ENCODE assay signal across 7 cellular contexts in genomic region chr1:109499661-109500536, GRCh38. TPM values are rescaled to one million over a fixed set of nuclear protein-coding genes. Genes with fewer than 3 reads are reported as not detected.
DNase-seq lines count a peak whose midpoint lies in the region; ATAC-seq, FAIRE-seq and TF ChIP-seq lines count a peak whose summit lies in the region.
"Had no signal": no experiment of that assay in that cellular context is flagged by ENCODE, and none has a peak within 500 bp of the region (broad histone marks: within the 10 kb centered on the region; RNA-seq: fewer than 3 reads in every experiment).

No MANE protein-coding gene starts in this region.

- WGBS in K562 (ENCODE audit: insufficient coverage, low coverage, missing lambda C conversion rate) = 70% methylated on average over 4 of the region's 4 CpGs

- TF ChIP-seq RAD21 in K562 (CRISPR knock-in tag; conservative IDR thresholded peaks at IDR 0.05 in 1 of 2, IDR thresholded peaks at IDR 0.05 in 1 of 2) = peak; percentile 48 to 59

- no TSS peak for BruUV-seq in K562 (replicated peaks; lab: Mats Ljungman, UMichigan)

- TF ChIP-seq EP300 in K562 (IDR thresholded peaks at IDR 0.05; ENCODE audit: low read length) = no peak

- peak overlapping the region; percentile 32 for H3K4me3 Mint-ChIP-seq in nephron progenitor cell

- H3K4me3 ChIP-seq in OCI-LY3 (ENCODE audit: low read length) (no peak overlapping the region), K562 (no peak overlapping the region)

- peaks cover 62% of the 10 kb centered on the region for H3K4me1 Mint-ChIP-seq in nephron progenitor cell

- H3K4me2 ChIP-seq in OCI-LY3 (ENCODE audit: low read length) (no peak overlapping the region), K562 (ENCODE audit: insufficient read depth, low read length) (no peak overlapping the region)

- no peak overlapping the region for H3K9ac ChIP-seq in OCI-LY3 (ENCODE audit: low read length)
- H3K9ac ChIP-seq in K562 (ENCODE audit: insufficient read depth in 1 of 2, low read depth in 2 of 2, low read length in 2 of 2) = no peak overlapping the region

- H3K27me3 ChIP-seq in OCI-LY3 (ENCODE audit: low read depth, low read length) = no peaks in the 10 kb centered on the region
- H3K27me3 ChIP-seq in K562 (ENCODE audit: control insufficient read depth in 2 of 2, insufficient read depth in 2 of 2, low read length in 2 of 2) = no peaks in the 10 kb centered on the region

- peak; percentile 68 for FAIRE-seq in K562 (lab: Jason Lieb, UNC)

- H3K27ac ChIP-seq in OCI-LY3 (ENCODE audit: low read length) = no peak overlapping the region
- no peak overlapping the region for H3K27ac ChIP-seq in K562 (ENCODE audit: extremely low read depth, low read depth, low read length)

- H3K9me3 ChIP-seq in OCI-LY3 (ENCODE audit: insufficient read depth, low read length) (no peaks in the 10 kb centered on the region), K562 (replicated peaks; ENCODE audit: control insufficient read depth, insufficient read depth, low read depth, low read length) (no peaks in the 10 kb centered on the region)

- in situ Hi-C loops in K562 (cut with MboI) = loop anchor here (5.0 kb wide), 1 partner anchor 32 kb away; no protein-coding TSS in a partner anchor

- no peak for TF ChIP-seq POLR2A in K562 (conservative IDR thresholded peaks at IDR 0.05)

- H3K4me1 ChIP-seq in OCI-LY3 (ENCODE audit: low read length) (peaks cover 3% of the 10 kb centered on the region), K562 (replicated peaks in 1 of 2; ENCODE audit: control insufficient read depth in 2 of 2, insufficient read depth in 2 of 2, low read length in 2 of 2) (peaks cover 16 to 35% of the 10 kb centered on the region in 2 experiments)

- H3K9me3 Mint-ChIP-seq in nephron progenitor cell = no peaks in the 10 kb centered on the region

- peaks cover 7% of the 10 kb centered on the region for H3K36me3 Mint-ChIP-seq in nephron progenitor cell (ENCODE audit: low read depth)

- intact Hi-C loops in K562 (cut with micrococcal nuclease) = loop anchor here (1.0 kb wide), 1 partner anchor 32 kb away; no protein-coding TSS in a partner anchor

- TF ChIP-seq CTCF in OCI-LY3 (IDR thresholded peaks at IDR 0.05; ENCODE audit: low read depth, low read length) (peak; percentile 51), K562 (IDR thresholded peaks at IDR 0.05 in 2 of 3, conservative IDR thresholded peaks at IDR 0.05 in 1 of 3; ENCODE audit: insufficient read depth in 2 of 3, low read depth in 1 of 3, low read length in 3 of 3) (peak; percentile 72 to 86 (median 75)), nephron progenitor cell (IDR thresholded peaks at IDR 0.05) (peak; percentile 30)

- no peaks in the 10 kb centered on the region for H3K27me3 Mint-ChIP-seq in nephron progenitor cell (ENCODE audit: low read depth, poor library complexity)

- no peaks in the 10 kb centered on the region for H3K9me1 ChIP-seq in K562 (ENCODE audit: control insufficient read depth, insufficient read depth, low read length)

- CTCF ChIA-PET in K562 (lab: Yijun Ruan, JAX; ENCODE audit: low intra/inter-chr PET ratio) = interaction anchor here (0.9 to 6.4 kb wide), 2 partner anchors 31 to 35 kb away, joined by 5 to 84 read pairs; no protein-coding TSS in a partner anchor

- peaks cover 7% of the 10 kb centered on the region; the same call in 1 of the 2 replicates for H3K79me2 ChIP-seq in OCI-LY3 (ENCODE audit: low read length)
- H3K79me2 ChIP-seq in K562 (ENCODE audit: control insufficient read depth, insufficient read depth, low read length) = no peaks in the 10 kb centered on the region

- peak; percentile 79 for ATAC-seq in K562
- ATAC-seq in GM18511 (IDR thresholded peaks at IDR 0.05; ENCODE audit: unreplicated experiment) = no peak

- H3K27ac Mint-ChIP-seq in nephron progenitor cell = no peak overlapping the region

- POLR2A ChIA-PET in K562 (lab: Yijun Ruan, JAX) = interaction anchor here (0.7 to 3.1 kb wide), 4 partner anchors 8 to 35 kb away, joined by 4 to 17 read pairs (median 8); partner anchors contain the start of gene AMIGO1

- H3K36me3 ChIP-seq in OCI-LY3 (replicated peaks; ENCODE audit: low read depth, low read length) (peaks cover 8% of the 10 kb centered on the region), K562 (ENCODE audit: control insufficient read depth, insufficient read depth, low read length) (peaks cover 26% of the 10 kb centered on the region; the same call in 2 of the 3 replicates)

- no peak overlapping the region for H2AFZ ChIP-seq in OCI-LY3 (ENCODE audit: low read depth, low read length)
- no peak overlapping the region for H2AFZ ChIP-seq in K562 (ENCODE audit: low read depth, low read length)

- DNase-seq in GM03348 (ENCODE audit: low spot score) = peak; percentile 34
- DNase-seq in K562 (ENCODE audit: extremely low read depth in 1 of 4, low spot score in 3 of 4) = peak; percentile 54 to 81 (median 66)
- DNase-seq in nephron progenitor cell = no peak
- DNase-seq in NCI-H446 (lab: John Stamatoyannopoulos, UW) = no peak

- H4K20me1 ChIP-seq in OCI-LY3 (ENCODE audit: insufficient read depth, low read length) (no peaks in the 10 kb centered on the region), K562 (replicated peaks; ENCODE audit: control insufficient read depth, insufficient read depth, low read length) (no peaks in the 10 kb centered on the region; the same call in 1 of the 2 replicates)

RNA-seq across cellular contexts. Expression of gene CYB561D1, which starts 6.0 kb away (rescaled TPM):
- total RNA-seq in K562 (2011; cell fraction: chromatin; rRNA removed; ENCODE audit: low replicate concordance) = 10.5 and 21.1 TPM in 2 replicates
- 13.8 and 15.2 TPM in 2 replicates for total RNA-seq in K562 (2011; cell fraction: nucleolus; rRNA removed)
- total RNA-seq in K562 (2011; cell fraction: nucleoplasm; rRNA removed) = 15.0 and 15.6 TPM in 2 replicates
- total RNA-seq in K562 (2014; rRNA removed) = 1.8 and 2.6 TPM in 2 replicates
- total RNA-seq in K562 (2014; rRNA removed; fragmentation: Illumina TruSeq; extraction: Trizol) = 2.6 and 3.2 TPM in 2 replicates
- total RNA-seq in K562 (2015; rRNA removed; fragmentation: Illumina TruSeq; extraction: Trizol) = 3.1 and 3.5 TPM in 2 replicates
- total RNA-seq in K562 (2021) = 5.9 and 7.2 TPM in 2 replicates
- 6.8 and 8.7 TPM in 2 replicates for polyA plus RNA-seq in K562 (2011; rRNA removed)
- polyA plus RNA-seq in K562 (2011; cell fraction: cytosol; rRNA removed) = 9.0 and 11.4 TPM in 2 replicates
- polyA plus RNA-seq in K562 (2011; cell fraction: nucleus; rRNA removed) = 13.7 and 16.3 TPM in 2 replicates
- 5.5 and 9.8 TPM in 2 replicates for polyA plus RNA-seq in K562 (2012)
- polyA plus RNA-seq in K562 (2014; fragmentation: Illumina TruSeq; extraction: Trizol) = 4.0 and 4.6 TPM in 2 replicates
- polyA plus RNA-seq in K562 (2014; fragmentation: Nextera tagmentation; extraction: Ambion mirVana) = under 1 TPM; 0.71 to 0.72 TPM
- 4.9 and 5.5 TPM in 2 replicates for polyA plus RNA-seq in K562 (2014; rRNA removed)
- 3.8 and 4.1 TPM in 2 replicates for polyA minus RNA-seq in K562 (2011; rRNA and poly(A)+ RNA removed)
- polyA minus RNA-seq in K562 (2011; cell fraction: cytosol; rRNA and poly(A)+ RNA removed) = 2.4 and 2.7 TPM in 2 replicates
- 5.5 and 8.4 TPM in 2 replicates for polyA minus RNA-seq in K562 (2011; cell fraction: nucleus; rRNA and poly(A)+ RNA removed)

RNA-seq across cellular contexts. Expression of gene AMIGO1, which starts 9.6 kb away (rescaled TPM):
- 0.69 and 0.83 TPM in 2 replicates for total RNA-seq in K562 (2011; cell fraction: chromatin; rRNA removed; ENCODE audit: low replicate concordance)
- 0.39 and 0.83 TPM in 2 replicates for total RNA-seq in K562 (2011; cell fraction: nucleolus; rRNA removed)
- 1.0 and 1.2 TPM in 2 replicates for total RNA-seq in K562 (2011; cell fraction: nucleoplasm; rRNA removed)
- total RNA-seq in K562 (2014; rRNA removed) (0.78 and 1.00 TPM in 2 replicates), K562 (2014; rRNA removed; fragmentation: Illumina TruSeq; extraction: Trizol) (0.67 and 0.69 TPM in 2 replicates), K562 (2015; rRNA removed; fragmentation: Illumina TruSeq; extraction: Trizol) (0.53 and 0.54 TPM in 2 replicates), K562 (2021) (0.72 and 1.0 TPM in 2 replicates)
- polyA plus RNA-seq in K562 (2011; rRNA removed) (0.33 and 0.46 TPM in 2 replicates), K562 (2014; fragmentation: Illumina TruSeq; extraction: Trizol) (0.76 and 0.83 TPM in 2 replicates), K562 (2014; fragmentation: Nextera tagmentation; extraction: Ambion mirVana) (under 1 TPM; 0.24 to 0.31 TPM), K562 (2014; rRNA removed) (0.45 and 0.71 TPM in 2 replicates)
- 0.50 and 0.70 TPM in 2 replicates for polyA plus RNA-seq in K562 (2011; cell fraction: cytosol; rRNA removed)
- polyA plus RNA-seq in K562 (2011; cell fraction: nucleus; rRNA removed) = 0.46 and 0.54 TPM in 2 replicates
- 0.68 and 0.84 TPM in 2 replicates for polyA plus RNA-seq in K562 (2012)
- polyA minus RNA-seq in K562 (2011; rRNA and poly(A)+ RNA removed) = 0.39 and 0.56 TPM in 2 replicates
- 0.36 and 0.48 TPM in 2 replicates for polyA minus RNA-seq in K562 (2011; cell fraction: cytosol; rRNA and poly(A)+ RNA removed)
- 0.27 and 0.67 TPM in 2 replicates for polyA minus RNA-seq in K562 (2011; cell fraction: nucleus; rRNA and poly(A)+ RNA removed)

RNA-seq across cellular contexts. Expression of gene ATXN7L2, which starts 16.2 kb away (rescaled TPM):
- 13.4 and 39.5 TPM in 2 replicates for total RNA-seq in K562 (2011; cell fraction: chromatin; rRNA removed; ENCODE audit: low replicate concordance)
- total RNA-seq in K562 (2011; cell fraction: nucleolus; rRNA removed) = 28.8 and 32.7 TPM in 2 replicates
- 14.5 and 23.4 TPM in 2 replicates for total RNA-seq in K562 (2011; cell fraction: nucleoplasm; rRNA removed)
- total RNA-seq in K562 (2014; rRNA removed) = 6.3 and 10.4 TPM in 2 replicates
- 1.9 and 2.3 TPM in 2 replicates for total RNA-seq in K562 (2014; rRNA removed; fragmentation: Illumina TruSeq; extraction: Trizol)
- total RNA-seq in K562 (2015; rRNA removed; fragmentation: Illumina TruSeq; extraction: Trizol) = 4.4 and 5.8 TPM in 2 replicates
- total RNA-seq in K562 (2021) = 9.4 and 10.0 TPM in 2 replicates
- polyA plus RNA-seq in K562 (2011; rRNA removed) = 3.1 and 5.9 TPM in 2 replicates
- polyA plus RNA-seq in K562 (2011; cell fraction: cytosol; rRNA removed) = 4.0 and 11.5 TPM in 2 replicates
- polyA plus RNA-seq in K562 (2011; cell fraction: nucleus; rRNA removed) = 23.4 and 48.0 TPM in 2 replicates
- 5.9 and 6.8 TPM in 2 replicates for polyA plus RNA-seq in K562 (2012)
- 7.1 and 8.5 TPM in 2 replicates for polyA plus RNA-seq in K562 (2014; fragmentation: Illumina TruSeq; extraction: Trizol)
- under 1 TPM; 0.21 to 0.56 TPM for polyA plus RNA-seq in K562 (2014; fragmentation: Nextera tagmentation; extraction: Ambion mirVana)
- 10.4 and 11.1 TPM in 2 replicates for polyA plus RNA-seq in K562 (2014; rRNA removed)
- polyA minus RNA-seq in K562 (2011; rRNA and poly(A)+ RNA removed) = 2.4 and 3.5 TPM in 2 replicates
- 2.6 and 4.1 TPM in 2 replicates for polyA minus RNA-seq in K562 (2011; cell fraction: cytosol; rRNA and poly(A)+ RNA removed)
- 13.1 and 13.6 TPM in 2 replicates for polyA minus RNA-seq in K562 (2011; cell fraction: nucleus; rRNA and poly(A)+ RNA removed)

RNA-seq across cellular contexts. Expression of gene SYPL2, which starts 33.6 kb away (rescaled TPM):
- total RNA-seq in K562 (2011; cell fraction: chromatin; rRNA removed; ENCODE audit: low replicate concordance) = 0.19 and 0.21 TPM in 2 replicates
- total RNA-seq in K562 (2011; cell fraction: nucleolus; rRNA removed) = 0.17 TPM in 1 of 2 replicates, not detected in the other
- total RNA-seq in K562 (2011; cell fraction: nucleoplasm; rRNA removed) = 0.15 and 0.46 TPM in 2 replicates
- 0.04 and 0.05 TPM in 2 replicates for total RNA-seq in K562 (2014; rRNA removed)
- 0.03 TPM in 1 of 2 replicates, not detected in the other for total RNA-seq in K562 (2014; rRNA removed; fragmentation: Illumina TruSeq; extraction: Trizol)
- total RNA-seq in K562 (2015; rRNA removed; fragmentation: Illumina TruSeq; extraction: Trizol) = 0.07 and 0.08 TPM in 2 replicates
- 0.20 and 0.22 TPM in 2 replicates for total RNA-seq in K562 (2021)
- 0.03 TPM in 2 replicates for polyA plus RNA-seq in K562 (2011; rRNA removed)
- polyA plus RNA-seq in K562 (2011; cell fraction: cytosol; rRNA removed) = 0.06 and 0.07 TPM in 2 replicates
- 0.08 and 0.24 TPM in 2 replicates for polyA plus RNA-seq in K562 (2011; cell fraction: nucleus; rRNA removed)
- 0.04 and 0.13 TPM in 2 replicates for polyA plus RNA-seq in K562 (2012)
- 0.12 and 0.35 TPM in 2 replicates for polyA plus RNA-seq in K562 (2014; fragmentation: Illumina TruSeq; extraction: Trizol)
- under 1 TPM in 1 of 2 experiments, not detected in 1; 0.03 TPM for polyA plus RNA-seq in K562 (2014; fragmentation: Nextera tagmentation; extraction: Ambion mirVana)
- polyA plus RNA-seq in K562 (2014; rRNA removed) = 0.20 and 0.31 TPM in 2 replicates
- polyA minus RNA-seq in K562 (2011; rRNA and poly(A)+ RNA removed) = 0.03 and 0.11 TPM in 2 replicates
- not detected in 2 replicates for polyA minus RNA-seq in K562 (2011; cell fraction: cytosol; rRNA and poly(A)+ RNA removed)
- polyA minus RNA-seq in K562 (2011; cell fraction: nucleus; rRNA and poly(A)+ RNA removed) = not detected in 2 replicates

RNA-seq across cellular contexts. Expression of gene GPR61, which starts 39.8 kb away (rescaled TPM):
- not detected in 2 replicates for total RNA-seq in K562 (2011; cell fraction: chromatin; rRNA removed; ENCODE audit: low replicate concordance)
- under 0.01 TPM in 1 of 2 replicates, not detected in the other for total RNA-seq in K562 (2011; cell fraction: nucleolus; rRNA removed)
- total RNA-seq in K562 (2011; cell fraction: nucleoplasm; rRNA removed) = 0.29 TPM in 1 of 2 replicates, not detected in the other
- not detected in 2 replicates for total RNA-seq in K562 (2014; rRNA removed)
- total RNA-seq in K562 (2014; rRNA removed; fragmentation: Illumina TruSeq; extraction: Trizol) = 0.04 TPM in 1 of 2 replicates, not detected in the other
- 0.15 TPM in 1 of 2 replicates, not detected in the other for total RNA-seq in K562 (2015; rRNA removed; fragmentation: Illumina TruSeq; extraction: Trizol)
- not detected in 2 replicates for total RNA-seq in K562 (2021)
- 0.15 TPM in 1 of 2 replicates, not detected in the other for polyA plus RNA-seq in K562 (2011; rRNA removed)
- polyA plus RNA-seq in K562 (2011; cell fraction: cytosol; rRNA removed) = 0.01 TPM in 1 of 2 replicates, not detected in the other
- not detected in 2 replicates for polyA plus RNA-seq in K562 (2011; cell fraction: nucleus; rRNA removed)
- 0.90 and 1.3 TPM in 2 replicates for polyA plus RNA-seq in K562 (2012)
- not detected in 2 replicates for polyA plus RNA-seq in K562 (2014; fragmentation: Illumina TruSeq; extraction: Trizol)
- polyA plus RNA-seq in K562 (2014; fragmentation: Nextera tagmentation; extraction: Ambion mirVana) = 1 to 10 TPM in 1 of 2 experiments, under 1 TPM in 1; 0.65 to 1.1 TPM
- 0.25 TPM in 1 of 2 replicates, not detected in the other for polyA plus RNA-seq in K562 (2014; rRNA removed)
- polyA minus RNA-seq in K562 (2011; rRNA and poly(A)+ RNA removed) = 0.28 and 0.54 TPM in 2 replicates
- polyA minus RNA-seq in K562 (2011; cell fraction: cytosol; rRNA and poly(A)+ RNA removed) = not detected in 2 replicates
- 0.89 TPM in 1 of 2 replicates, not detected in the other for polyA minus RNA-seq in K562 (2011; cell fraction: nucleus; rRNA and poly(A)+ RNA removed)
- polyA plus RNA-seq: adipose tissue had no signal

Comparison
In these comparisons a context has a peak if more than half of its experiments do, and no peak if none do; other contexts are left out.
1. DNase-seq: peak in GM03348 (single experiment) and K562 (4 of 4); none in nephron progenitor cell (single experiment) and NCI-H446 (0 of 2).
2. Peak in every context shown above with its lines, with median percentiles within 50 percentile points of each other: CTCF ChIP-seq.